In the genomic region with DNA sequence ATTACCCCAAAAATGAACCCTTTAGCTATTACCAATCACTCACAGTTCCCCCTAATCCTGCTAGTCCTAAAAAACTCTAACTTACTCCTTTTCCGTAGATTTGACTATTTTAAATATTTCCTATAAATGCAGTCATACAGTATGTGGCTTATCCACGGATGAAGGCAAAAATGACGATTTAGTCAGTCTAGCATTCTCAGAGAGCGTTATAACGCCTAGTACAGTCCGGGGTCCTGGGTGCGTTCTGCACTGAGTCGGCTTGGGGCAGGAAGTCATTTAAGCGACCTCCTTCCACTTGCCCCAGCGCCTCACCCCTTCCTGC, we compare ENCODE assay signal across 8 cellular contexts. TPM values are rescaled to one million over a fixed set of nuclear protein-coding genes. Genes with fewer than 3 reads are reported as not detected.
A peak's percentile ranks its signal among the peaks of the same experiment; 100 is the strongest.
DNase-seq lines count a peak whose midpoint lies in the region; ATAC-seq and TF ChIP-seq lines count a peak whose summit lies in the region.

No MANE protein-coding gene starts in this region.

- H3K9me3 Mint-ChIP-seq in activated naive CD8-positive, alpha-beta T cell treated with anti-CD3 and anti-CD28 coated beads, Interleukin-2, amount 50 U/mL, for 24 hours = peaks cover 16% of the 10 kb centered on the region

- H2AFZ ChIP-seq in DND-41 (ENCODE audit: low read depth, low read length) = peak overlapping the region; percentile 97

- peak overlapping the region; percentile 95 for H3K27ac Mint-ChIP-seq in activated naive CD8-positive, alpha-beta T cell treated with anti-CD3 and anti-CD28 coated beads, Interleukin-2, amount 50 U/mL, for 24 hours

- peak overlapping the region; percentile 99 for H3K27ac ChIP-seq in DND-41 (ENCODE audit: low read length)
- peak overlapping the region; percentile 95 to 97 for H3K27ac ChIP-seq in lung (ENCODE audit: low read depth in 1 of 2, low read length in 1 of 2)

- H3K36me3 Mint-ChIP-seq in activated naive CD8-positive, alpha-beta T cell treated with anti-CD3 and anti-CD28 coated beads, Interleukin-2, amount 50 U/mL, for 24 hours (ENCODE audit: low read depth) = peaks cover 39% of the 10 kb centered on the region

- H3K4me2 ChIP-seq in DND-41 (ENCODE audit: insufficient read depth, low read length) = peak overlapping the region; percentile 85

- peaks cover 44% of the 10 kb centered on the region for H3K79me2 ChIP-seq in DND-41 (ENCODE audit: insufficient read depth, low read length)

- H3K4me3 ChIP-seq in DND-41 (ENCODE audit: low read depth in 1 of 2, low read length in 2 of 2) (peak overlapping the region; percentile 34 to 68), lung (peak overlapping the region; percentile 95)

- intact Hi-C loops in posterior cingulate gyrus (cut with DNase I) = loop anchor here (5.0 to 10.0 kb wide), 4 partner anchors 45 to 303 kb away; a partner anchor contains a TSS

- peaks cover 19% of the 10 kb centered on the region for H3K36me3 ChIP-seq in DND-41 (ENCODE audit: insufficient read depth, low read length)
- peaks cover 2 to 5% of the 10 kb centered on the region in 2 donors for H3K36me3 ChIP-seq in lung (ENCODE audit: control insufficient read depth in 2 of 2, insufficient read depth in 2 of 2, low read length in 2 of 2)

- H3K4me1 ChIP-seq in DND-41 (ENCODE audit: insufficient read depth, low read length) (peaks cover 32% of the 10 kb centered on the region), lung (ENCODE audit: control insufficient read depth in 2 of 2, insufficient read depth in 2 of 2, low read length in 2 of 2) (peaks cover 2 to 6% of the 10 kb centered on the region in 2 donors)

- no peaks in the 10 kb centered on the region for H4K20me1 ChIP-seq in DND-41 (ENCODE audit: insufficient read depth, low read length)

- ATAC-seq in DND-41 (ENCODE audit: insufficient read depth, low read depth) = peak; percentile 93
- ATAC-seq in HG02642 (IDR thresholded peaks at IDR 0.05; ENCODE audit: poor library complexity, unreplicated experiment) = peak; percentile 1
- ATAC-seq in activated naive CD8-positive, alpha-beta T cell treated with anti-CD3 and anti-CD28 coated beads, Interleukin-2, amount 50 U/mL, for 24 hours = peak; percentile 95
- no peak for ATAC-seq in lung (ENCODE audit: insufficient read depth, low FRiP score)

- DNase-seq in DND-41 (no peak), lung (ENCODE audit: low spot score) (no peak), posterior cingulate gyrus (no peak), NCI-H2081 (lab: John Stamatoyannopoulos, UW) (no peak), NCI-H2029 treated with DMSO at 0.1 percent for 48 hours (lab: John Stamatoyannopoulos, UW) (no peak), NCI-H774 (lab: John Stamatoyannopoulos, UW) (no peak)
- DNase-seq in activated naive CD8-positive, alpha-beta T cell treated with anti-CD3 and anti-CD28 coated beads, Interleukin-2, amount 50 U/mL, for 24 hours = no peak

- no peaks in the 10 kb centered on the region for H3K27me3 Mint-ChIP-seq in activated naive CD8-positive, alpha-beta T cell treated with anti-CD3 and anti-CD28 coated beads, Interleukin-2, amount 50 U/mL, for 24 hours

- peak overlapping the region; percentile 74 for H3K9ac ChIP-seq in DND-41 (ENCODE audit: low read depth, low read length)

- H3K9me3 ChIP-seq in DND-41 (ENCODE audit: insufficient read depth, low read length, severe bottlenecking) = no peaks in the 10 kb centered on the region
- H3K9me3 ChIP-seq in lung (ENCODE audit: control insufficient read depth in 2 of 2, insufficient read depth in 1 of 2, low read length in 1 of 2) = peaks cover 0 to 4% of the 10 kb centered on the region in 2 donors

- no peak for TF ChIP-seq CTCF in DND-41 (IDR thresholded peaks at IDR 0.05; ENCODE audit: borderline replicate concordance, extremely low read depth, low read length, poor library complexity, severe bottlenecking)
- TF ChIP-seq CTCF in lung (IDR thresholded peaks at IDR 0.05; ENCODE audit: control extremely low read depth, extremely low read depth) = no peak

- peaks cover 26% of the 10 kb centered on the region for H3K4me1 Mint-ChIP-seq in activated naive CD8-positive, alpha-beta T cell treated with anti-CD3 and anti-CD28 coated beads, Interleukin-2, amount 50 U/mL, for 24 hours

- H3K27me3 ChIP-seq in DND-41 (ENCODE audit: insufficient read depth, low read length, poor library complexity) = no peaks in the 10 kb centered on the region
- H3K27me3 ChIP-seq in lung (ENCODE audit: control insufficient read depth, insufficient read depth) = no peaks in the 10 kb centered on the region

- H3K4me3 Mint-ChIP-seq in activated naive CD8-positive, alpha-beta T cell treated with anti-CD3 and anti-CD28 coated beads, Interleukin-2, amount 50 U/mL, for 24 hours = peak overlapping the region; percentile 93

- WGBS in lung, 2 donors = 0 to 1% methylated on average over 10 of the region's 10 CpGs

RNA-seq across cellular contexts. Expression of a gene that starts 0.5 kb away (rescaled TPM):
- 10 to 100 TPM in 1 of 2 donors, 1 to 10 TPM in 1; 9.0 to 19.9 TPM for total RNA-seq in lung
- 1 to 10 TPM; 2.9 to 6.0 TPM for polyA plus RNA-seq in lung

RNA-seq across cellular contexts. Expression of a gene that starts 7.2 kb away (rescaled TPM):
- 10 to 100 TPM; 12.3 to 22.9 TPM for total RNA-seq in lung
- 1 to 10 TPM; 4.0 to 4.4 TPM for polyA plus RNA-seq in lung

RNA-seq across cellular contexts. Expression of a gene that starts 45.0 kb away (rescaled TPM):
- total RNA-seq in lung = 10 to 100 TPM in 1 of 2 donors, 1 to 10 TPM in 1; 8.5 to 17.2 TPM
- 10 to 100 TPM in 1 of 2 donors, 1 to 10 TPM in 1; 9.9 to 12.7 TPM for polyA plus RNA-seq in lung
